ENCODE assay signal across 1 cellular context in the genomic region with DNA sequence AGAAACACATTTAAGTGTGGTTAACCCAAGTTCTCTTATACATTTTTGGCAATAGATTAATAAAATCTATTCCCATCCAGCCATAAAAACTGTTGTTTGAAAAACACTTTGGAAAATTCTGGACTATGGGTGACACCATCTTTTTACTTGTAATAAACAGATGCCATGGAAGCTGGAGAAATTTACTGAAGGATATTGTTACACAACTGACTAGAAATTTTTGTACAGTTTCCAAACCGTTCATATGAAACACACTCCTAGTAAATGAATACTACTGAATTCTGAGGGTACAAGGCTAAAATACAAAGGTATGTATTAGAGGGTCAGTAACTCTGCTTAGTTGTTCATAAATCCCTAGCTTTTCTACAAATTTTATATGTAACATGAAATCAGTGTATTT.
TF ChIP-seq lines count a peak whose summit lies in the region.

No MANE protein-coding gene starts in this region.

TF ChIP-seq in IMR-90, 13 proteins besides CTCF, POLR2A, EP300 and RAD21 (continued from another document):
- TF ChIP-seq NFE2L2 (IDR thresholded peaks at IDR 0.05; ENCODE audit: low read depth, low read length) (no peak), CHD1 (IDR thresholded peaks at IDR 0.05; ENCODE audit: low read depth, low read length) (no peak), SMC3 (IDR thresholded peaks at IDR 0.05; ENCODE audit: low read depth, low read length) (no peak), RCOR1 (IDR thresholded peaks at IDR 0.05; ENCODE audit: insufficient replicate concordance, low read length) (no peak), MAZ (IDR thresholded peaks at IDR 0.05; ENCODE audit: borderline replicate concordance, low read depth, low read length) (no peak), RFX5 (IDR thresholded peaks at IDR 0.05; ENCODE audit: low read depth, low read length) (no peak)
- TF ChIP-seq, protein P1, sequence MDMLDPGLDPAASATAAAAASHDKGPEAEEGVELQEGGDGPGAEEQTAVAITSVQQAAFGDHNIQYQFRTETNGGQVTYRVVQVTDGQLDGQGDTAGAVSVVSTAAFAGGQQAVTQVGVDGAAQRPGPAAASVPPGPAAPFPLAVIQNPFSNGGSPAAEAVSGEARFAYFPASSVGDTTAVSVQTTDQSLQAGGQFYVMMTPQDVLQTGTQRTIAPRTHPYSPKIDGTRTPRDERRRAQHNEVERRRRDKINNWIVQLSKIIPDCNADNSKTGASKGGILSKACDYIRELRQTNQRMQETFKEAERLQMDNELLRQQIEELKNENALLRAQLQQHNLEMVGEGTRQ (IDR thresholded peaks at IDR 0.05; ENCODE audit: low read depth, low read length): no peak
TF ChIP-seq in IMR-90: peak in this region for 0.
